Comparison of ENCODE assay signal across 1 cellular context in the genomic region with DNA sequence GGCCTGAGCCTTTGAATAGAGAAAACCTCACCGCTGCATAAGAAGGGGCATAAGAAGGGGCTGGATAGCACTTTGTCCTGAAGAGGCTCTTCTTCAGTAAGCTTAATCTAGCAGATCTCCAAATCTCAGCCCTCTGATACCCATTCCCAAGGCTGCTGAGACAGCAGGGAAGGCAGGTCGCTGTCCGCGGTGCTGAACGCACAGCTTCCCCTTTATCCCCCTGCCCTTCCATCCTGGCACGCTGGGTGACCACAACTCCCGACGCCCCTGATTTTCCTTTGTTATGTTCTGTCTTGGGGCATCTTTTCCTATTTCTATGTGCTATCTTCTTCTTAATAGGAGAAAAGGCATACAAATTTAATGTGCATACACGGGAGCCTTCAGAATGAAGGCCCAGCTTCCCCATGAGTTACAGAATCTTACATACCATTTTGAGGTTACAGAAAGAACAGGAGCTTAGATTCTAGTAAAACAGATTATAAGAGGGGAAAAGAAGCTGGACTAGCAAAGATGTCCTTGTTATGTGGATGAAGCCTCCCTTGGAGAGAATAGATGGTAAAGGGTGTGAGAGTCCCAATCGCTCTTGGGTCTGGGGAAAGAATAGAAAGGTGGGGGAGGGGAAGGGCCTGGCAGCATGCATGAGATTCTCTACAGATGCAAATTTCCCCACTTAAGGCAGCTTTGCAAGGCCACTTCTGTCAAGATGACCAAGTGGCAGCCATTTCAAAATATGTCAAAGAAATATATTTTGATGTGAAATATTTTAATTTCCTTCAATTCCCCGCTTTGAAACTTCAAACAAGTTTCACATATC.
TF ChIP-seq lines count a peak whose summit lies in the region.

No MANE protein-coding gene starts in this region.

TF ChIP-seq in HepG2, 621 proteins besides CTCF, POLR2A, EP300 and RAD21 (continued from another document and continues in another):
- TF ChIP-seq, protein P1, sequence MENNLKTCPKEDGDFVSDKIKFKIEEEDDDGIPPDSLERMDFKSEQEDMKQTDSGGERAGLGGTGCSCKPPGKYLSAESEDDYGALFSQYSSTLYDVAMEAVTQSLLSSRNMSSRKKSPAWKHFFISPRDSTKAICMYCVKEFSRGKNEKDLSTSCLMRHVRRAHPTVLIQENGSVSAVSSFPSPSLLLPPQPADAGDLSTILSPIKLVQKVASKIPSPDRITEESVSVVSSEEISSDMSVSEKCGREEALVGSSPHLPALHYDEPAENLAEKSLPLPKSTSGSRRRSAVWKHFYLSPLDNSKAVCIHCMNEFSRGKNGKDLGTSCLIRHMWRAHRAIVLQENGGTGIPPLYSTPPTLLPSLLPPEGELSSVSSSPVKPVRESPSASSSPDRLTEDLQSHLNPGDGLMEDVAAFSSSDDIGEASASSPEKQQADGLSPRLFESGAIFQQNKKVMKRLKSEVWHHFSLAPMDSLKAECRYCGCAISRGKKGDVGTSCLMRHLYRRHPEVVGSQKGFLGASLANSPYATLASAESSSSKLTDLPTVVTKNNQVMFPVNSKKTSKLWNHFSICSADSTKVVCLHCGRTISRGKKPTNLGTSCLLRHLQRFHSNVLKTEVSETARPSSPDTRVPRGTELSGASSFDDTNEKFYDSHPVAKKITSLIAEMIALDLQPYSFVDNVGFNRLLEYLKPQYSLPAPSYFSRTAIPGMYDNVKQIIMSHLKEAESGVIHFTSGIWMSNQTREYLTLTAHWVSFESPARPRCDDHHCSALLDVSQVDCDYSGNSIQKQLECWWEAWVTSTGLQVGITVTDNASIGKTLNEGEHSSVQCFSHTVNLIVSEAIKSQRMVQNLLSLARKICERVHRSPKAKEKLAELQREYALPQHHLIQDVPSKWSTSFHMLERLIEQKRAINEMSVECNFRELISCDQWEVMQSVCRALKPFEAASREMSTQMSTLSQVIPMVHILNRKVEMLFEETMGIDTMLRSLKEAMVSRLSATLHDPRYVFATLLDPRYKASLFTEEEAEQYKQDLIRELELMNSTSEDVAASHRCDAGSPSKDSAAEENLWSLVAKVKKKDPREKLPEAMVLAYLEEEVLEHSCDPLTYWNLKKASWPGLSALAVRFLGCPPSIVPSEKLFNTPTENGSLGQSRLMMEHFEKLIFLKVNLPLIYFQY (CRISPR knock-in tag; IDR thresholded peaks at IDR 0.05; ENCODE audit: borderline replicate concordance): peak; percentile 47; the same call in 1 of the 2 replicates
- no peak for TF ChIP-seq PHB2 (IDR thresholded peaks at IDR 0.05; ENCODE audit: partially characterized antibody)
- no peak for TF ChIP-seq HNRNPL (IDR thresholded peaks at IDR 0.05; ENCODE audit: low read depth, low read length)
- TF ChIP-seq ZEB1 (IDR thresholded peaks at IDR 0.05; ENCODE audit: insufficient replicate concordance, low read depth): no peak
- TF ChIP-seq, protein P2, sequence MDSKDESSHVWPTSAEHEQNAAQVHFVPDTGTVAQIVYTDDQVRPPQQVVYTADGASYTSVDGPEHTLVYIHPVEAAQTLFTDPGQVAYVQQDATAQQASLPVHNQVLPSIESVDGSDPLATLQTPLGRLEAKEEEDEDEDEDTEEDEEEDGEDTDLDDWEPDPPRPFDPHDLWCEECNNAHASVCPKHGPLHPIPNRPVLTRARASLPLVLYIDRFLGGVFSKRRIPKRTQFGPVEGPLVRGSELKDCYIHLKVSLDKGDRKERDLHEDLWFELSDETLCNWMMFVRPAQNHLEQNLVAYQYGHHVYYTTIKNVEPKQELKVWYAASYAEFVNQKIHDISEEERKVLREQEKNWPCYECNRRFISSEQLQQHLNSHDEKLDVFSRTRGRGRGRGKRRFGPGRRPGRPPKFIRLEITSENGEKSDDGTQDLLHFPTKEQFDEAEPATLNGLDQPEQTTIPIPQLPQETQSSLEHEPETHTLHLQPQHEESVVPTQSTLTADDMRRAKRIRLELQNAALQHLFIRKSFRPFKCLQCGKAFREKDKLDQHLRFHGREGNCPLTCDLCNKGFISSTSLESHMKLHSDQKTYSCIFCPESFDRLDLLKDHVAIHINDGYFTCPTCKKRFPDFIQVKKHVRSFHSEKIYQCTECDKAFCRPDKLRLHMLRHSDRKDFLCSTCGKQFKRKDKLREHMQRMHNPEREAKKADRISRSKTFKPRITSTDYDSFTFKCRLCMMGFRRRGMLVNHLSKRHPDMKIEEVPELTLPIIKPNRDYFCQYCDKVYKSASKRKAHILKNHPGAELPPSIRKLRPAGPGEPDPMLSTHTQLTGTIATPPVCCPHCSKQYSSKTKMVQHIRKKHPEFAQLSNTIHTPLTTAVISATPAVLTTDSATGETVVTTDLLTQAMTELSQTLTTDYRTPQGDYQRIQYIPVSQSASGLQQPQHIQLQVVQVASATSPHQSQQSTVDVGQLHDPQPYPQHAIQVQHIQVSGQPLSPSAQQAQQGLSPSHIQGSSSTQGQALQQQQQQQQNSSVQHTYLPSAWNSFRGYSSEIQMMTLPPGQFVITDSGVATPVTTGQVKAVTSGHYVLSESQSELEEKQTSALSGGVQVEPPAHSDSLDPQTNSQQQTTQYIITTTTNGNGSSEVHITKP (CRISPR knock-in tag; IDR thresholded peaks at IDR 0.05; ENCODE audit: low read depth): peak; percentile 47; the same call in 1 of the 2 replicates
- TF ChIP-seq ZSCAN25 (CRISPR knock-in tag; IDR thresholded peaks at IDR 0.05): no peak
- TF ChIP-seq, protein P3, sequence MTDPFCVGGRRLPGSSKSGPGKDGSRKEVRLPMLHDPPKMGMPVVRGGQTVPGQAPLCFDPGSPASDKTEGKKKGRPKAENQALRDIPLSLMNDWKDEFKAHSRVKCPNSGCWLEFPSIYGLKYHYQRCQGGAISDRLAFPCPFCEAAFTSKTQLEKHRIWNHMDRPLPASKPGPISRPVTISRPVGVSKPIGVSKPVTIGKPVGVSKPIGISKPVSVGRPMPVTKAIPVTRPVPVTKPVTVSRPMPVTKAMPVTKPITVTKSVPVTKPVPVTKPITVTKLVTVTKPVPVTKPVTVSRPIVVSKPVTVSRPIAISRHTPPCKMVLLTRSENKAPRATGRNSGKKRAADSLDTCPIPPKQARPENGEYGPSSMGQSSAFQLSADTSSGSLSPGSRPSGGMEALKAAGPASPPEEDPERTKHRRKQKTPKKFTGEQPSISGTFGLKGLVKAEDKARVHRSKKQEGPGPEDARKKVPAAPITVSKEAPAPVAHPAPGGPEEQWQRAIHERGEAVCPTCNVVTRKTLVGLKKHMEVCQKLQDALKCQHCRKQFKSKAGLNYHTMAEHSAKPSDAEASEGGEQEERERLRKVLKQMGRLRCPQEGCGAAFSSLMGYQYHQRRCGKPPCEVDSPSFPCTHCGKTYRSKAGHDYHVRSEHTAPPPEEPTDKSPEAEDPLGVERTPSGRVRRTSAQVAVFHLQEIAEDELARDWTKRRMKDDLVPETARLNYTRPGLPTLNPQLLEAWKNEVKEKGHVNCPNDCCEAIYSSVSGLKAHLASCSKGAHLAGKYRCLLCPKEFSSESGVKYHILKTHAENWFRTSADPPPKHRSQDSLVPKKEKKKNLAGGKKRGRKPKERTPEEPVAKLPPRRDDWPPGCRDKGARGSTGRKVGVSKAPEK (CRISPR knock-in tag; IDR thresholded peaks at IDR 0.05; ENCODE audit: borderline replicate concordance): no peak
- TF ChIP-seq, protein P4, sequence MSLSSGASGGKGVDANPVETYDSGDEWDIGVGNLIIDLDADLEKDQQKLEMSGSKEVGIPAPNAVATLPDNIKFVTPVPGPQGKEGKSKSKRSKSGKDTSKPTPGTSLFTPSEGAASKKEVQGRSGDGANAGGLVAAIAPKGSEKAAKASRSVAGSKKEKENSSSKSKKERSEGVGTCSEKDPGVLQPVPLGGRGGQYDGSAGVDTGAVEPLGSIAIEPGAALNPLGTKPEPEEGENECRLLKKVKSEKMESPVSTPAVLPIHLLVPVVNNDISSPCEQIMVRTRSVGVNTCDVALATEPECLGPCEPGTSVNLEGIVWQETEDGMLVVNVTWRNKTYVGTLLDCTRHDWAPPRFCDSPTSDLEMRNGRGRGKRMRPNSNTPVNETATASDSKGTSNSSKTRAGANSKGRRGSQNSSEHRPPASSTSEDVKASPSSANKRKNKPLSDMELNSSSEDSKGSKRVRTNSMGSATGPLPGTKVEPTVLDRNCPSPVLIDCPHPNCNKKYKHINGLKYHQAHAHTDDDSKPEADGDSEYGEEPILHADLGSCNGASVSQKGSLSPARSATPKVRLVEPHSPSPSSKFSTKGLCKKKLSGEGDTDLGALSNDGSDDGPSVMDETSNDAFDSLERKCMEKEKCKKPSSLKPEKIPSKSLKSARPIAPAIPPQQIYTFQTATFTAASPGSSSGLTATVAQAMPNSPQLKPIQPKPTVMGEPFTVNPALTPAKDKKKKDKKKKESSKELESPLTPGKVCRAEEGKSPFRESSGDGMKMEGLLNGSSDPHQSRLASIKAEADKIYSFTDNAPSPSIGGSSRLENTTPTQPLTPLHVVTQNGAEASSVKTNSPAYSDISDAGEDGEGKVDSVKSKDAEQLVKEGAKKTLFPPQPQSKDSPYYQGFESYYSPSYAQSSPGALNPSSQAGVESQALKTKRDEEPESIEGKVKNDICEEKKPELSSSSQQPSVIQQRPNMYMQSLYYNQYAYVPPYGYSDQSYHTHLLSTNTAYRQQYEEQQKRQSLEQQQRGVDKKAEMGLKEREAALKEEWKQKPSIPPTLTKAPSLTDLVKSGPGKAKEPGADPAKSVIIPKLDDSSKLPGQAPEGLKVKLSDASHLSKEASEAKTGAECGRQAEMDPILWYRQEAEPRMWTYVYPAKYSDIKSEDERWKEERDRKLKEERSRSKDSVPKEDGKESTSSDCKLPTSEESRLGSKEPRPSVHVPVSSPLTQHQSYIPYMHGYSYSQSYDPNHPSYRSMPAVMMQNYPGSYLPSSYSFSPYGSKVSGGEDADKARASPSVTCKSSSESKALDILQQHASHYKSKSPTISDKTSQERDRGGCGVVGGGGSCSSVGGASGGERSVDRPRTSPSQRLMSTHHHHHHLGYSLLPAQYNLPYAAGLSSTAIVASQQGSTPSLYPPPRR (CRISPR knock-in tag; IDR thresholded peaks at IDR 0.05; ENCODE audit: borderline replicate concordance): no peak
- TF ChIP-seq HNF4G (IDR thresholded peaks at IDR 0.05; ENCODE audit: borderline replicate concordance, low read depth, low read length): no peak
- TF ChIP-seq HNF4G (CRISPR knock-in tag; IDR thresholded peaks at IDR 0.05; ENCODE audit: borderline replicate concordance, low read depth): no peak
- TF ChIP-seq, protein P5, sequence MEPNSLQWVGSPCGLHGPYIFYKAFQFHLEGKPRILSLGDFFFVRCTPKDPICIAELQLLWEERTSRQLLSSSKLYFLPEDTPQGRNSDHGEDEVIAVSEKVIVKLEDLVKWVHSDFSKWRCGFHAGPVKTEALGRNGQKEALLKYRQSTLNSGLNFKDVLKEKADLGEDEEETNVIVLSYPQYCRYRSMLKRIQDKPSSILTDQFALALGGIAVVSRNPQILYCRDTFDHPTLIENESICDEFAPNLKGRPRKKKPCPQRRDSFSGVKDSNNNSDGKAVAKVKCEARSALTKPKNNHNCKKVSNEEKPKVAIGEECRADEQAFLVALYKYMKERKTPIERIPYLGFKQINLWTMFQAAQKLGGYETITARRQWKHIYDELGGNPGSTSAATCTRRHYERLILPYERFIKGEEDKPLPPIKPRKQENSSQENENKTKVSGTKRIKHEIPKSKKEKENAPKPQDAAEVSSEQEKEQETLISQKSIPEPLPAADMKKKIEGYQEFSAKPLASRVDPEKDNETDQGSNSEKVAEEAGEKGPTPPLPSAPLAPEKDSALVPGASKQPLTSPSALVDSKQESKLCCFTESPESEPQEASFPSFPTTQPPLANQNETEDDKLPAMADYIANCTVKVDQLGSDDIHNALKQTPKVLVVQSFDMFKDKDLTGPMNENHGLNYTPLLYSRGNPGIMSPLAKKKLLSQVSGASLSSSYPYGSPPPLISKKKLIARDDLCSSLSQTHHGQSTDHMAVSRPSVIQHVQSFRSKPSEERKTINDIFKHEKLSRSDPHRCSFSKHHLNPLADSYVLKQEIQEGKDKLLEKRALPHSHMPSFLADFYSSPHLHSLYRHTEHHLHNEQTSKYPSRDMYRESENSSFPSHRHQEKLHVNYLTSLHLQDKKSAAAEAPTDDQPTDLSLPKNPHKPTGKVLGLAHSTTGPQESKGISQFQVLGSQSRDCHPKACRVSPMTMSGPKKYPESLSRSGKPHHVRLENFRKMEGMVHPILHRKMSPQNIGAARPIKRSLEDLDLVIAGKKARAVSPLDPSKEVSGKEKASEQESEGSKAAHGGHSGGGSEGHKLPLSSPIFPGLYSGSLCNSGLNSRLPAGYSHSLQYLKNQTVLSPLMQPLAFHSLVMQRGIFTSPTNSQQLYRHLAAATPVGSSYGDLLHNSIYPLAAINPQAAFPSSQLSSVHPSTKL (CRISPR knock-in tag; IDR thresholded peaks at IDR 0.05): peak; percentile 20; the same call in 1 of the 2 replicates
- TF ChIP-seq, protein P6, sequence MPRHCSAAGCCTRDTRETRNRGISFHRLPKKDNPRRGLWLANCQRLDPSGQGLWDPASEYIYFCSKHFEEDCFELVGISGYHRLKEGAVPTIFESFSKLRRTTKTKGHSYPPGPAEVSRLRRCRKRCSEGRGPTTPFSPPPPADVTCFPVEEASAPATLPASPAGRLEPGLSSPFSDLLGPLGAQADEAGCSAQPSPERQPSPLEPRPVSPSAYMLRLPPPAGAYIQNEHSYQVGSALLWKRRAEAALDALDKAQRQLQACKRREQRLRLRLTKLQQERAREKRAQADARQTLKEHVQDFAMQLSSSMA (CRISPR knock-in tag; IDR thresholded peaks at IDR 0.05): no peak
- no peak for TF ChIP-seq FOSL1 (CRISPR knock-in tag; IDR thresholded peaks at IDR 0.05; ENCODE audit: borderline replicate concordance)
- TF ChIP-seq, protein P7, sequence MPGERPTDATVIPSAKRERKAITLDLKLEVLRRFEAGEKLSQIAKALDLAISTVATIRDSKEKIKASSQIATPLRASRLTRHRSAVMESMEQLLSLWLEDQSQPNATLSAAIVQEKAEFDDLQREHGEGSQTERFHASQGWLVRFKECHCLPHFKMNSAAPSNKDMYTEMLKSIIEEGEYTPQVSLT (CRISPR knock-in tag; IDR thresholded peaks at IDR 0.05; ENCODE audit: borderline replicate concordance, low read depth): no peak
- TF ChIP-seq, protein P8, sequence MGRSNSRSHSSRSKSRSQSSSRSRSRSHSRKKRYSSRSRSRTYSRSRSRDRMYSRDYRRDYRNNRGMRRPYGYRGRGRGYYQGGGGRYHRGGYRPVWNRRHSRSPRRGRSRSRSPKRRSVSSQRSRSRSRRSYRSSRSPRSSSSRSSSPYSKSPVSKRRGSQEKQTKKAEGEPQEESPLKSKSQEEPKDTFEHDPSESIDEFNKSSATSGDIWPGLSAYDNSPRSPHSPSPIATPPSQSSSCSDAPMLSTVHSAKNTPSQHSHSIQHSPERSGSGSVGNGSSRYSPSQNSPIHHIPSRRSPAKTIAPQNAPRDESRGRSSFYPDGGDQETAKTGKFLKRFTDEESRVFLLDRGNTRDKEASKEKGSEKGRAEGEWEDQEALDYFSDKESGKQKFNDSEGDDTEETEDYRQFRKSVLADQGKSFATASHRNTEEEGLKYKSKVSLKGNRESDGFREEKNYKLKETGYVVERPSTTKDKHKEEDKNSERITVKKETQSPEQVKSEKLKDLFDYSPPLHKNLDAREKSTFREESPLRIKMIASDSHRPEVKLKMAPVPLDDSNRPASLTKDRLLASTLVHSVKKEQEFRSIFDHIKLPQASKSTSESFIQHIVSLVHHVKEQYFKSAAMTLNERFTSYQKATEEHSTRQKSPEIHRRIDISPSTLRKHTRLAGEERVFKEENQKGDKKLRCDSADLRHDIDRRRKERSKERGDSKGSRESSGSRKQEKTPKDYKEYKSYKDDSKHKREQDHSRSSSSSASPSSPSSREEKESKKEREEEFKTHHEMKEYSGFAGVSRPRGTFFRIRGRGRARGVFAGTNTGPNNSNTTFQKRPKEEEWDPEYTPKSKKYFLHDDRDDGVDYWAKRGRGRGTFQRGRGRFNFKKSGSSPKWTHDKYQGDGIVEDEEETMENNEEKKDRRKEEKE (IDR thresholded peaks at IDR 0.05): no peak
- TF ChIP-seq TMF1 (CRISPR knock-in tag; IDR thresholded peaks at IDR 0.05; ENCODE audit: low read depth): no peak
- TF ChIP-seq KLF11 (CRISPR knock-in tag; IDR thresholded peaks at IDR 0.05): peak; percentile 95
- TF ChIP-seq ZBTB42 (CRISPR knock-in tag; IDR thresholded peaks at IDR 0.05): no peak
